Comparison of ENCODE assay signal across 29 cellular contexts in genomic region chr12:48445538-48445937, GRCh38. TPM values are rescaled to one million over a fixed set of nuclear protein-coding genes. Genes with fewer than 3 reads are reported as not detected.
"Had no signal": no experiment of that assay in that cellular context is flagged by ENCODE, and none has a peak within 500 bp of the region (broad histone marks: within the 10 kb centered on the region; RNA-seq: fewer than 3 reads in every experiment).

No MANE protein-coding gene starts in this region.

- H3K36me3 Mint-ChIP-seq: activated naive CD8-positive, alpha-beta T cell treated with anti-CD3 and anti-CD28 coated beads, Interleukin-2, amount 10 ng/mL, durations not matched to agents 7 days and 5 days had no signal

- H3K4me1 Mint-ChIP-seq: activated CD4-positive, alpha-beta memory T cell treated with anti-CD3 and anti-CD28 coated beads, Interleukin-2, amount 10 ng/mL, durations not matched to agents 7 days and 5 days; activated naive CD8-positive, alpha-beta T cell treated with anti-CD3 and anti-CD28 coated beads, Interleukin-2, amount 10 ng/mL, durations not matched to agents 7 days and 5 days; activated T-helper 17 cell treated with anti-CD3 and anti-CD28 coated beads, Interleukin-2, amount 50 U/mL, for 72 hours had no signal

- ATAC-seq: activated CD4-positive, alpha-beta T cell treated with anti-CD3 and anti-CD28 coated beads for 36 hours; activated T-helper 17 cell treated with anti-CD3 and anti-CD28 coated beads, Interleukin-2, amount 50 U/mL, for 72 hours; K562 had no signal

- H3K27ac ChIP-seq: WERI-Rb-1 had no signal

- H3K27me3 Mint-ChIP-seq: activated naive CD8-positive, alpha-beta T cell treated with anti-CD3 and anti-CD28 coated beads, Interleukin-2, amount 10 ng/mL, durations not matched to agents 7 days and 5 days had no signal

- H3K4me3 Mint-ChIP-seq: activated CD4-positive, alpha-beta memory T cell treated with anti-CD3 and anti-CD28 coated beads, Interleukin-2, amount 10 ng/mL, durations not matched to agents 7 days and 5 days; activated CD4-positive, alpha-beta T cell treated with anti-CD3 and anti-CD28 coated beads for 36 hours; activated naive CD4-positive, alpha-beta T cell treated with anti-CD3 and anti-CD28 coated beads for 36 hours; activated naive CD8-positive, alpha-beta T cell treated with anti-CD3 and anti-CD28 coated beads, Interleukin-2, amount 10 ng/mL, durations not matched to agents 7 days and 5 days; activated T-helper 17 cell treated with anti-CD3 and anti-CD28 coated beads, Interleukin-2, amount 50 U/mL, for 72 hours had no signal

- H3K27ac Mint-ChIP-seq: activated CD4-positive, alpha-beta memory T cell treated with anti-CD3 and anti-CD28 coated beads, Interleukin-2, amount 10 ng/mL, durations not matched to agents 7 days and 5 days; activated CD4-positive, alpha-beta T cell treated with anti-CD3 and anti-CD28 coated beads for 36 hours; activated naive CD4-positive, alpha-beta T cell treated with anti-CD3 and anti-CD28 coated beads for 36 hours; activated naive CD8-positive, alpha-beta T cell treated with anti-CD3 and anti-CD28 coated beads, Interleukin-2, amount 10 ng/mL, durations not matched to agents 7 days and 5 days; activated T-helper 17 cell treated with anti-CD3 and anti-CD28 coated beads, Interleukin-2, amount 50 U/mL, for 72 hours had no signal

- H3K27me3 ChIP-seq: adrenal gland had no signal

- H3K9me3 Mint-ChIP-seq: activated CD4-positive, alpha-beta memory T cell treated with anti-CD3 and anti-CD28 coated beads, Interleukin-2, amount 10 ng/mL, durations not matched to agents 7 days and 5 days; activated T-helper 17 cell treated with anti-CD3 and anti-CD28 coated beads, Interleukin-2, amount 50 U/mL, for 72 hours had no signal

- H3K36me3 ChIP-seq: adrenal gland, WERI-Rb-1 had no signal

- H3K4me3 ChIP-seq: K562 had no signal

- DNase-seq: activated CD4-positive, alpha-beta memory T cell treated with anti-CD3 and anti-CD28 coated beads, Interleukin-2, amount 10 ng/mL, durations not matched to agents 7 days and 5 days; activated CD4-positive, alpha-beta T cell treated with anti-CD3 and anti-CD28 coated beads for 36 hours; activated CD4-positive, alpha-beta T cell treated with anti-CD3 and anti-CD28 coated beads, Interleukin-2, amount 50 U/mL, for 1 hour; activated gamma-delta T cell; activated naive CD4-positive, alpha-beta T cell treated with anti-CD3 and anti-CD28 coated beads for 36 hours; activated naive CD8-positive, alpha-beta T cell treated with anti-CD3 and anti-CD28 coated beads, Interleukin-2, amount 10 ng/mL, durations not matched to agents 7 days and 5 days; activated T-cell treated with anti-CD3 and anti-CD28 coated beads for 4 hours; activated T-cell treated with anti-CD3 and anti-CD28 coated beads, Interleukin-2, amount 50 U/mL, for 48 hours; adrenal gland; anterior cingulate cortex; Kasumi-1; NCI-H1092; NCI-H1694; NCI-H2029; NCI-H2107; NCI-H345; NCI-H510A; NCI-H526 treated with DMSO at 0.1 percent for 48 hours; SIG-M5; T-helper 1 cell; WERI-Rb-1 had no signal

- H3K9me3 ChIP-seq: adrenal gland had no signal

RNA-seq across cellular contexts. Expression of gene ANP32D, which starts 26.8 kb away (rescaled TPM):
- total RNA-seq: activated CD4-positive, alpha-beta memory T cell treated with anti-CD3 and anti-CD28 coated beads, Interleukin-2, amount 10 ng/mL, durations not matched to agents 7 days and 5 days; activated CD4-positive, alpha-beta T cell treated with anti-CD3 and anti-CD28 coated beads for 36 hours; activated CD8-positive, alpha-beta memory T cell treated with anti-CD3 and anti-CD28 coated beads for 36 hours; activated naive CD4-positive, alpha-beta T cell treated with anti-CD3 and anti-CD28 coated beads for 36 hours; activated naive CD8-positive, alpha-beta T cell treated with anti-CD3 and anti-CD28 coated beads, Interleukin-2, amount 10 ng/mL, durations not matched to agents 7 days and 5 days; activated T-helper 17 cell treated with anti-CD3 and anti-CD28 coated beads, Interleukin-2, amount 50 U/mL, for 72 hours; cardiac septum; K562; M059J; OCI-LY7; RPMI7951; T-helper 2 cell treated with Interferon-gamma antibody and Interleukin-4, amounts not matched to agents 100 ng/mL and 5 ng/mL, for 36 hours had no signal
- polyA plus RNA-seq: K562 had no signal

RNA-seq across cellular contexts. Expression of gene C12orf54, which starts 36.8 kb away (rescaled TPM):
- total RNA-seq: activated CD4-positive, alpha-beta memory T cell treated with anti-CD3 and anti-CD28 coated beads, Interleukin-2, amount 10 ng/mL, durations not matched to agents 7 days and 5 days; activated CD4-positive, alpha-beta T cell treated with anti-CD3 and anti-CD28 coated beads for 36 hours; activated CD8-positive, alpha-beta memory T cell treated with anti-CD3 and anti-CD28 coated beads for 36 hours; activated naive CD4-positive, alpha-beta T cell treated with anti-CD3 and anti-CD28 coated beads for 36 hours; activated naive CD8-positive, alpha-beta T cell treated with anti-CD3 and anti-CD28 coated beads, Interleukin-2, amount 10 ng/mL, durations not matched to agents 7 days and 5 days; activated T-helper 17 cell treated with anti-CD3 and anti-CD28 coated beads, Interleukin-2, amount 50 U/mL, for 72 hours; cardiac septum; K562; M059J; OCI-LY7; RPMI7951; T-helper 2 cell treated with Interferon-gamma antibody and Interleukin-4, amounts not matched to agents 100 ng/mL and 5 ng/mL, for 36 hours had no signal
- polyA plus RNA-seq: K562 had no signal
